Comparison of ENCODE assay signal across 8 cellular contexts in the genomic region with DNA sequence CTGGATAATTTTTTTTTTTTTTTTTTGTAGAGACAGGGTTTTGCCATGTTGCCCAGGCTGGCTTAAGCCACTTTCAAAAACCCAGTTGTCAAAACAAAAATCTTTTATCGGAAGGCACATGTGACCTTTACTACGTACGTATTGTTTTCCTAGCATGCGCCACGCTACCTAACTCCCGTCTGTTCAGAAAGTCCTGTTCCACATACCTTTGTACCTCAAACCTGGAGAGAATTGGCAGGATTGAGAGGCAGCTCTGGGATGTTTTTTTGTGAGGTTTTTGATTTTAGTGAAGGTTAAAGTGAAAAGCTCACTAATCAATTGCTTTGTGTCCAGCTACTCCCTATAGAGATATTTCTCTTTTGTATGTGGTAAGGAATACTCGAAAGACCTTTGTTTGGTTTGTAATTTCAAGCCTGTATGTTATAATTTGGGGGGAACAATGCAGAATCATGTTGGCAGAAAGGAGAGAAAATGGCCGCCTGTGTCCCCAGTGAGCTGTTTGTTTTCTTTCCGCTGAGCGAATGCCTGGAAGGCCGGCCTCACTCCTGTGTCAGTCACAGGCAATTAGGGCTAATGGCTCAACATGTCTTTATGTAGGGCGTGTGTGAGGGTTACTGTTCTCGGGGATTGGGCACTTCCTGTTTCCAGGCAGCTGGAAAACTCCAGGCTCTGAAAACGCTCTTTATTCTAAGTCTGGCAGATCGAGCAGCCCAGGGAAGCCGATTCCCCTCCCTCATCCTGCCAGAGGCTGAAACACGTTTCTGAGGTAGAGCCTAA.
DNase-seq lines count a peak whose midpoint lies in the region; ATAC-seq and TF ChIP-seq lines count a peak whose summit lies in the region.

No MANE protein-coding gene starts in this region.

- peaks cover 32% of the 10 kb centered on the region for H3K36me3 Mint-ChIP-seq in mesothelial cell of epicardium
- peaks cover 33% of the 10 kb centered on the region for H3K36me3 Mint-ChIP-seq in activated CD4-positive, alpha-beta memory T cell treated with anti-CD3 and anti-CD28 coated beads, Interleukin-2, amount 10 ng/mL, durations not matched to agents 7 days and 5 days (ENCODE audit: low read depth)

- H3K4me3 Mint-ChIP-seq in mesothelial cell of epicardium = peak overlapping the region; percentile 35
- H3K4me3 Mint-ChIP-seq in activated CD4-positive, alpha-beta memory T cell treated with anti-CD3 and anti-CD28 coated beads, Interleukin-2, amount 10 ng/mL, durations not matched to agents 7 days and 5 days = no peak overlapping the region

- no peak for TF ChIP-seq POLR2A in uterus (IDR thresholded peaks at IDR 0.05)

- peak overlapping the region; percentile 97 for H3K27ac Mint-ChIP-seq in mesothelial cell of epicardium
- H3K27ac Mint-ChIP-seq in activated CD4-positive, alpha-beta memory T cell treated with anti-CD3 and anti-CD28 coated beads, Interleukin-2, amount 10 ng/mL, durations not matched to agents 7 days and 5 days = no peak overlapping the region

- H3K27ac ChIP-seq in esophagus (ENCODE audit: low read depth in 2 of 2, low read length in 1 of 2) (peak overlapping the region; percentile 30 to 47), uterus (peak overlapping the region; percentile 77 to 87)

- intact Hi-C loops in uterus (cut with DNase I; ENCODE audit: low total_unique reads) = no loop called here

- no peaks in the 10 kb centered on the region for H3K9me3 ChIP-seq in esophagus (ENCODE audit: control insufficient read depth in 2 of 2, insufficient read depth in 1 of 2, low read depth in 1 of 2, low read length in 1 of 2)
- H3K9me3 ChIP-seq in uterus = no peaks in the 10 kb centered on the region

- 52 to 59% methylated on average over 17 of the region's 17 CpGs for WGBS in esophagus, 2 donors

- H3K36me3 ChIP-seq in esophagus (ENCODE audit: control insufficient read depth in 2 of 2, insufficient read depth in 2 of 2, low read length in 1 of 2) (peaks cover 3 to 16% of the 10 kb centered on the region in 2 donors), uterus (no peaks in the 10 kb centered on the region)

- ATAC-seq in HG03354 (IDR thresholded peaks at IDR 0.05; ENCODE audit: poor library complexity, severe bottlenecking, unreplicated experiment) = no peak

- CTCF ChIA-PET in activated CD4-positive, alpha-beta memory T cell treated with anti-CD3 and anti-CD28 coated beads, Interleukin-2, amount 10 ng/mL, durations not matched to agents 7 days and 5 days (lab: Charles Lee) = no interaction called here

- peaks cover 22% of the 10 kb centered on the region for H3K4me1 Mint-ChIP-seq in mesothelial cell of epicardium
- H3K4me1 Mint-ChIP-seq in activated CD4-positive, alpha-beta memory T cell treated with anti-CD3 and anti-CD28 coated beads, Interleukin-2, amount 10 ng/mL, durations not matched to agents 7 days and 5 days = peaks cover 6% of the 10 kb centered on the region

- no peaks in the 10 kb centered on the region for H3K27me3 ChIP-seq in esophagus (ENCODE audit: control insufficient read depth in 1 of 2, insufficient read depth in 2 of 2, low read length in 2 of 2)
- H3K27me3 ChIP-seq in uterus = no peaks in the 10 kb centered on the region

- DNase-seq in AG20443 (ENCODE audit: low spot score) (peak; percentile 73), NCI-H460 (ENCODE audit: extremely low read depth, low read depth) (peak; percentile 43), mesothelial cell of epicardium (ENCODE audit: low spot score in 2 of 2, unreplicated experiment in 2 of 2) (peak in 1 of 2 experiments; percentile 43), uterus (peak; percentile 46 to 69), NOMO-1 (lab: John Stamatoyannopoulos, UW; ENCODE audit: unreplicated experiment in 2 of 2) (no peak)
- DNase-seq in activated CD4-positive, alpha-beta memory T cell treated with anti-CD3 and anti-CD28 coated beads, Interleukin-2, amount 10 ng/mL, durations not matched to agents 7 days and 5 days = no peak

- no peak for TF ChIP-seq CTCF in mesothelial cell of epicardium (IDR thresholded peaks at IDR 0.05; ENCODE audit: unreplicated experiment)
- peak in 1 of 4 experiments; percentile 13 for TF ChIP-seq CTCF in uterus (IDR thresholded peaks at IDR 0.05)

- H3K9me3 Mint-ChIP-seq in mesothelial cell of epicardium = no peaks in the 10 kb centered on the region
- H3K9me3 Mint-ChIP-seq in activated CD4-positive, alpha-beta memory T cell treated with anti-CD3 and anti-CD28 coated beads, Interleukin-2, amount 10 ng/mL, durations not matched to agents 7 days and 5 days = no peaks in the 10 kb centered on the region

- POLR2A ChIA-PET in activated CD4-positive, alpha-beta memory T cell treated with anti-CD3 and anti-CD28 coated beads, Interleukin-2, amount 10 ng/mL, durations not matched to agents 7 days and 5 days (lab: Charles Lee) = no interaction called here

- no peaks in the 10 kb centered on the region for H3K27me3 Mint-ChIP-seq in mesothelial cell of epicardium (ENCODE audit: low read depth)
- no peaks in the 10 kb centered on the region for H3K27me3 Mint-ChIP-seq in activated CD4-positive, alpha-beta memory T cell treated with anti-CD3 and anti-CD28 coated beads, Interleukin-2, amount 10 ng/mL, durations not matched to agents 7 days and 5 days

- H3K4me3 ChIP-seq in esophagus (ENCODE audit: low read depth in 1 of 2, low read length in 2 of 2) = no peak overlapping the region
- H3K4me3 ChIP-seq in uterus = no peak overlapping the region

- peaks cover 0 to 2% of the 10 kb centered on the region in 2 donors for H3K4me1 ChIP-seq in esophagus (ENCODE audit: control insufficient read depth in 2 of 2, insufficient read depth in 2 of 2, low read length in 1 of 2)
- H3K4me1 ChIP-seq in uterus = no peaks in the 10 kb centered on the region

Comparison
In these comparisons a context has a peak if more than half of its experiments do, and no peak if none do; other contexts are left out.
1. DNase-seq: peak in AG20443 (single experiment), NCI-H460 (single experiment) and uterus (2 of 2); none in NOMO-1 (0 of 2) and activated CD4-positive, alpha-beta memory T cell treated with anti-CD3 and anti-CD28 coated beads, Interleukin-2, amount 10 ng/mL, durations not matched to agents 7 days and 5 days (single experiment).